8 cellular contexts compared by ENCODE assay signal in the genomic region with DNA sequence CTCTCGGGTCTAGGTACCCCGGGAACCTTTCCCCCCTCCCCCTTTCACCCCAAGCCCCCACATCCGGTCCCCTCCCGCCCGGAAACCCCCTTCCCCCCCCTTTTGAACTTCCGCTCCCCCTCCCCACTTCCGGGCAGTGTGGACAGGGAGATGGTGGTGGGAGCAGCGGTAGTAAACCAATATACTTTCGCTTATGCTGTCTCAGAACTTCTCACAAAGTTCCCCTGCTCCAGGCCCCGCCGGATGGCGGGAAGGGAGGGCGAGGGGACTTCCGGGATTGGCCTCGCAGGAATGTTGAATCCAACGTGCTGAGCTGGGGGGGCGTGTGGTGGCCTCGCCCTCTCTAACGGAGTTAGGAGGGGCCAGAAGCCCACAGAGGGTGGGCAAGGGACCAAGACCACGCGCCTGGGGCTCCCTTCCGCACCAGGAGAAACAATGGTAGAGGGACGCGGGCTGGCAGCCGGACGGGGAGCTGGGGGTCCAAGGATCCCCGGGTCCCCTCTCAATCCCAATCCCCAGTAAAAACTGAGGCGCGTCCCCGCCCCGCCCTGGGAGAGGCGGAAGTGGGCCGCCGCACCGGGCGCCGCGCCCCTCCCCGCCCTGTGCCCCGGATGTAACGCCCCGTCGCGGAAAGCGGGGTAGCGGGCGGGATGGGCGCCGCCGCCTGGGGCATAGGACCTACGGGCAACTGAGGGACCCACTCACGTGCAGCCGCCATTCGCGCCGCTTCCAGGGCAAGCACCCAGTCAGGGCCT. TPM values are rescaled to one million over a fixed set of nuclear protein-coding genes. Genes with fewer than 3 reads are reported as not detected.
DNase-seq lines count a peak whose midpoint lies in the region; ATAC-seq and TF ChIP-seq lines count a peak whose summit lies in the region.

No MANE protein-coding gene starts in this region.

- H3K4me1 ChIP-seq in CD8-positive, alpha-beta T cell (ENCODE audit: insufficient read depth, low read length) = peaks cover 51% of the 10 kb centered on the region
- H3K4me1 ChIP-seq in neuron (ENCODE audit: insufficient read depth, low read length) (peaks cover 37% of the 10 kb centered on the region), urinary bladder (ENCODE audit: insufficient read depth) (no peaks in the 10 kb centered on the region)

- whole genome bisulfite sequencing in urinary bladder = under 1% methylated on average over 56 of the region's 56 CpGs

- H3K27me3 Mint-ChIP-seq in CD8-positive, alpha-beta T cell (ENCODE audit: low read depth) = no peaks in the 10 kb centered on the region

- ATAC-seq in CD8-positive, alpha-beta T cell = peak; percentile 22
- no peak for ATAC-seq in GM21528 (IDR thresholded peaks at IDR 0.05; ENCODE audit: low FRiP score, unreplicated experiment)

- H2AFZ ChIP-seq in neuron (ENCODE audit: low read depth, low read length) = peak overlapping the region; percentile 74

- H3K9me3 ChIP-seq in CD8-positive, alpha-beta T cell (ENCODE audit: low read length) = no peaks in the 10 kb centered on the region
- H3K9me3 ChIP-seq in neuron (ENCODE audit: low read length) = no peaks in the 10 kb centered on the region

- intact Hi-C loops in CD8-positive, alpha-beta T cell (cut with DNase I, micrococcal nuclease) = loop anchor here (1.0 to 5.0 kb wide), 7 partner anchors 7 to 580 kb away; partner anchors contain the start of genes ARRB2 (in 2 of the 2), RNF167 (in 2 of the 2), SLC25A11 (in 2 of the 2) and CAMTA2 (in 1 of the 2)

- peaks cover 57% of the 10 kb centered on the region for H3K4me1 Mint-ChIP-seq in CD8-positive, alpha-beta T cell (ENCODE audit: low read depth)

- peak overlapping the region; percentile 100 for H3K4me3 ChIP-seq in CD8-positive, alpha-beta T cell (ENCODE audit: low read depth, low read length)
- H3K4me3 ChIP-seq in HFF-Myc (replicated peaks; ENCODE audit: low read depth, low read length) = peak overlapping the region; percentile 97
- peak overlapping the region; percentile 95 for H3K4me3 ChIP-seq in fibroblast of pulmonary artery (replicated peaks; ENCODE audit: low read depth, low read length)
- peak overlapping the region; percentile 84 for H3K4me3 ChIP-seq in neuron (ENCODE audit: low read length)
- H3K4me3 ChIP-seq in urinary bladder (ENCODE audit: low read depth, low read length) = peak overlapping the region; percentile 97

- POLR2A ChIA-PET in CD8-positive, alpha-beta T cell (lab: Charles Lee) = interaction anchor here (1.0 to 10.5 kb wide), 10 partner anchors 8 to 130 kb away, joined by 3 to 175 read pairs (median 4); partner anchors contain the start of genes C17orf107, CAMTA2, RNF167 and SLC25A11

- no peaks in the 10 kb centered on the region for H3K27me3 ChIP-seq in CD8-positive, alpha-beta T cell (ENCODE audit: insufficient read depth, low read length)
- no peaks in the 10 kb centered on the region for H3K27me3 ChIP-seq in neuron (ENCODE audit: insufficient read depth, low read length)

- no peaks in the 10 kb centered on the region for H3K9me3 Mint-ChIP-seq in CD8-positive, alpha-beta T cell

- H3K27ac Mint-ChIP-seq in CD8-positive, alpha-beta T cell = peak overlapping the region; percentile 96

- peak overlapping the region; percentile 94 for H3K4me3 Mint-ChIP-seq in CD8-positive, alpha-beta T cell

- H3K27ac ChIP-seq in CD8-positive, alpha-beta T cell (ENCODE audit: low read depth, low read length) = peak overlapping the region; percentile 86
- H3K27ac ChIP-seq in urinary bladder (ENCODE audit: low read depth) = peak overlapping the region; percentile 99

- CTCF ChIA-PET in CD8-positive, alpha-beta T cell (lab: Charles Lee) = interaction anchor here (0.8 to 3.8 kb wide), 5 partner anchors 8 to 45 kb away, joined by 3 to 15 read pairs (median 6); partner anchors contain the start of genes CHRNE, SLC25A11 and SPAG7

- TF ChIP-seq CTCF in CD8-positive, alpha-beta T cell (IDR thresholded peaks at IDR 0.05) = no peak
- TF ChIP-seq CTCF in HFF-Myc (IDR thresholded peaks at IDR 0.05; ENCODE audit: low read depth, low read length, missing control alignments) (no peak), fibroblast of pulmonary artery (IDR thresholded peaks at IDR 0.05; ENCODE audit: low read length, missing control alignments) (no peak)

- DNase-seq in CD8-positive, alpha-beta T cell = peak in 6 of 7 experiments; percentile 56 to 86 (median 68)
- DNase-seq in HFF-Myc (ENCODE audit: extremely low read depth, low read depth) (no peak), RKO (ENCODE audit: low spot score) (peak; percentile 73), fibroblast of pulmonary artery (ENCODE audit: low read depth) (peak; percentile 52)
- peak; percentile 90 for DNase-seq in activated effector memory CD4-positive, alpha-beta T cell treated with anti-CD3 and anti-CD28 coated beads, Interleukin-2, amount 50 U/mL, for 16 hours

- H3K36me3 Mint-ChIP-seq in CD8-positive, alpha-beta T cell = peaks cover 46% of the 10 kb centered on the region

- H3K36me3 ChIP-seq in CD8-positive, alpha-beta T cell (ENCODE audit: insufficient read depth, low read length) = peaks cover 36% of the 10 kb centered on the region
- H3K36me3 ChIP-seq in neuron (ENCODE audit: insufficient read depth, low read length) (peaks cover 43% of the 10 kb centered on the region), urinary bladder (ENCODE audit: insufficient read depth) (peaks cover 3% of the 10 kb centered on the region)

RNA-seq across cellular contexts. Expression of gene PFN1, which starts 0.7 kb away (rescaled TPM):
- 100 to 1,000 TPM; 321 to 326 TPM for total RNA-seq in CD8-positive, alpha-beta T cell
- total RNA-seq in urinary bladder = 205 TPM
- 1,651 TPM for polyA plus RNA-seq in urinary bladder

RNA-seq across cellular contexts. Expression of gene ENO3, which starts 3.3 kb away (rescaled TPM):
- 10 to 100 TPM; 17.6 to 18.5 TPM for total RNA-seq in CD8-positive, alpha-beta T cell
- total RNA-seq in urinary bladder = 31.5 TPM
- 6.3 TPM for polyA plus RNA-seq in urinary bladder

RNA-seq across cellular contexts. Expression of gene RNF167, which starts 7.5 kb away (rescaled TPM):
- total RNA-seq in CD8-positive, alpha-beta T cell = 10 to 100 TPM; 49.3 to 52.2 TPM
- total RNA-seq in urinary bladder = 15.3 TPM
- polyA plus RNA-seq in urinary bladder = 119 TPM

RNA-seq across cellular contexts. Expression of gene SLC25A11, which starts 7.7 kb away (rescaled TPM):
- total RNA-seq in CD8-positive, alpha-beta T cell = 10 to 100 TPM; 15.8 to 16.3 TPM
- total RNA-seq in urinary bladder = 27.7 TPM
- 73.5 TPM for polyA plus RNA-seq in urinary bladder

RNA-seq across cellular contexts. Expression of gene GP1BA, which starts 15.5 kb away (rescaled TPM):
- total RNA-seq in CD8-positive, alpha-beta T cell = not detected
- not detected for total RNA-seq in urinary bladder
- polyA plus RNA-seq in urinary bladder = 0.04 TPM
